27 cellular contexts compared by ENCODE assay signal in the genomic region with DNA sequence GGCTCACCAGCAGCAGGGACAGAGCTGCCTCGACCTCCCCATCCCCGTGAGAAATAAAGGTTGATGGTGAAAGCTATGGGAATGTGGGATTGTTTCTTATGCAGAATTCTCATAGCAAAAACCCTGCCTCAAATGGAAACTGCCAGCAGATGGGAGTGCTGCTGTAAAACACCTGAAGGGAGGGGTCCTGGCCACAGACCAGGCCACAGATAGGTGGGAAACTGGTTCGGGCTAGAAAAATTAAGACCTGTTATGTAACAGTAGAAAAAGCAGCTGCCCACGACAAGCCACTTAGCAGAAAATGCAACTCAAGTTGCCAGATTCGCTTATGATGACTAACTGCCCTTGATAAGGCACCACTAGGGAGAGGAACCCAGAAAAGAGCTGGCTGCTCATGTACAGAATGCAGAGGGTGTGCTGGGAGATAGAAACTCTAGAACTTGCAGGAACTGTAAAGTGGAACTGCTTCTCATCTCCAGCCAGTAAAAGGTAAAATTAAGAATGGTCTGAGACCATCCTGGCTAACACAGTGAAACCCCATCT.
"Had no signal": no experiment of that assay in that cellular context is flagged by ENCODE, and none has a peak within 500 bp of the region (broad histone marks: within the 10 kb centered on the region; RNA-seq: fewer than 3 reads in every experiment).

No MANE protein-coding gene starts in this region.

- H3K4me3 ChIP-seq: esophagus squamous epithelium, gastroesophageal sphincter had no signal

- H3K9me3 ChIP-seq: esophagus squamous epithelium, gastroesophageal sphincter had no signal

- H3K27me3 ChIP-seq: brain microvascular endothelial cell had no signal

- H3K27ac ChIP-seq: brain microvascular endothelial cell, esophagus squamous epithelium, gastroesophageal sphincter, WERI-Rb-1 had no signal

- DNase-seq: activated B cell treated with CpG ODN at 0.5 μM for 24 hours; activated CD4-positive, alpha-beta T cell treated with anti-CD3 and anti-CD28 coated beads for 48 hours; activated CD4-positive, alpha-beta T cell treated with anti-CD3 and anti-CD28 coated beads, Interleukin-2, amount 50 U/mL, for 1 hour; activated CD4-positive, alpha-beta T cell treated with anti-CD3 and anti-CD28 coated beads, Interleukin-2, amount 50 U/mL, for 48 hours; activated CD8-positive, alpha-beta memory T cell treated with anti-CD3 and anti-CD28 coated beads for 24 hours; activated CD8-positive, alpha-beta T cell treated with anti-CD3 and anti-CD28 coated beads for 36 hours; activated effector memory CD4-positive, alpha-beta T cell treated with Interleukin-2 at 50 U/mL for 16 hours; activated gamma-delta T cell treated with Interleukin-2 at 50 U/mL for 16 hours; activated naive CD4-positive, alpha-beta T cell treated with anti-CD3 and anti-CD28 coated beads, Interleukin-2, amount 50 U/mL, for 16 hours; activated naive CD4-positive, alpha-beta T cell treated with Interleukin-2 at 50 U/mL for 16 hours; activated T-cell treated with anti-CD3 and anti-CD28 coated beads, Interleukin-2, amount 50 U/mL, for 4 hours; amniotic stem cell; anterior cingulate cortex; brain microvascular endothelial cell; caudate nucleus; cortex of kidney; dermis blood vessel endothelial cell; effector CD4-positive, alpha-beta T cell; effector memory CD8-positive, alpha-beta T cell; erythroblast; esophagus squamous epithelium; foreskin melanocyte; T-helper 1 cell; T-helper 17 cell; T1000; WERI-Rb-1 had no signal

- H3K4me1 ChIP-seq: esophagus squamous epithelium, gastroesophageal sphincter had no signal

- H3K36me3 ChIP-seq: brain microvascular endothelial cell, esophagus squamous epithelium, gastroesophageal sphincter, WERI-Rb-1 had no signal
